ENCODE assay signal across 9 cellular contexts in genomic region chr11:64304032-64304315, GRCh38. TPM values are rescaled to one million over a fixed set of nuclear protein-coding genes. Genes with fewer than 3 reads are reported as not detected.
DNase-seq lines count a peak whose midpoint lies in the region; ATAC-seq and TF ChIP-seq lines count a peak whose summit lies in the region.
"Had no signal": no experiment of that assay in that cellular context is flagged by ENCODE, and none has a peak within 500 bp of the region (broad histone marks: within the 10 kb centered on the region; RNA-seq: fewer than 3 reads in every experiment).

No MANE protein-coding gene starts in this region.

- H3K27me3 ChIP-seq in heart right ventricle = peaks cover 0 to 31% (median 26%) of the 10 kb centered on the region in 7 donors
- H3K27me3 ChIP-seq in mononuclear cell (ENCODE audit: insufficient read depth, low read length) = peaks cover 23% of the 10 kb centered on the region
- H3K27me3 ChIP-seq in uterus = peaks cover 0 to 15% of the 10 kb centered on the region in 2 donors

- peak overlapping the region; percentile 99 for H3K4me3 Mint-ChIP-seq in MCF 10A (ENCODE audit: unreplicated experiment)

- peak overlapping the region; percentile 83 for H3K27ac Mint-ChIP-seq in MCF 10A (ENCODE audit: low read depth, unreplicated experiment)

- peaks cover 0 to 16% (median 0%) of the 10 kb centered on the region in 9 donors for H3K36me3 ChIP-seq in heart right ventricle
- H3K36me3 ChIP-seq in uterus = no peaks in the 10 kb centered on the region

- no peaks in the 10 kb centered on the region for H3K9me3 ChIP-seq in heart right ventricle
- no peaks in the 10 kb centered on the region for H3K9me3 ChIP-seq in mononuclear cell (ENCODE audit: low read depth, low read length)
- no peaks in the 10 kb centered on the region for H3K9me3 ChIP-seq in uterus

- no peak for ATAC-seq in heart right ventricle
- ATAC-seq in left ventricle myocardium superior = no peak
- no peak for ATAC-seq in GM18873 (IDR thresholded peaks at IDR 0.05; ENCODE audit: low FRiP score, unreplicated experiment)

- peak overlapping the region in 8 of 10 donors; percentile 54 to 93 (median 77) for H3K4me3 ChIP-seq in heart right ventricle
- peak overlapping the region; percentile 65 for H3K4me3 ChIP-seq in mononuclear cell (ENCODE audit: low read length)
- H3K4me3 ChIP-seq in uterus = peak overlapping the region in 1 of 2 donors; percentile 65

- no peak for DNase-seq in heart right ventricle
- no peak for DNase-seq in left ventricle myocardium superior
- DNase-seq in MCF 10A (ENCODE audit: unreplicated experiment) = no peak
- no peak for DNase-seq in uterus
- no peak for DNase-seq in RKO (ENCODE audit: low spot score)
- DNase-seq in NK-92 treated with Interleukin-12 subunit alpha and Interleukin-12 subunit beta, amount 100 ng/mL, for 24 hours (lab: John Stamatoyannopoulos, UW) = no peak

- peaks cover 18% of the 10 kb centered on the region for H3K4me1 Mint-ChIP-seq in MCF 10A (ENCODE audit: insufficient read depth, unreplicated experiment)

- BruUV-seq in MCF 10A (replicated peaks; lab: Mats Ljungman, UMichigan) = no TSS peak

- no peak for TF ChIP-seq CTCF in heart right ventricle (IDR thresholded peaks at IDR 0.05)
- TF ChIP-seq CTCF in MCF 10A (IDR thresholded peaks at IDR 0.05; ENCODE audit: unreplicated experiment) = no peak
- TF ChIP-seq CTCF in uterus (IDR thresholded peaks at IDR 0.05) = no peak

- H3K27me3 Mint-ChIP-seq in MCF 10A (ENCODE audit: insufficient read depth, unreplicated experiment) = no peaks in the 10 kb centered on the region

- CTCF ChIA-PET in MCF 10A (lab: Yijun Ruan, JAX) = interaction anchor here (0.5 to 5.1 kb wide), 22 partner anchors 9 to 183 kb away, joined by 3 to 96 read pairs (median 7); partner anchors contain the start of genes BAD, FERMT3, GPR137 and PLCB3

- peaks cover 25% of the 10 kb centered on the region for H3K36me3 Mint-ChIP-seq in MCF 10A (ENCODE audit: insufficient read depth, unreplicated experiment)

- H3K27ac ChIP-seq in heart right ventricle (peak overlapping the region in 9 of 10 donors; percentile 90 to 98 (median 96)), uterus (peak overlapping the region; percentile 80 to 92)

- intact Hi-C loops in heart right ventricle (cut with DNase I) (loop anchor here in 6 of 10 donors (2.0 to 5.0 kb wide), 7 partner anchors 19 to 102 kb away; partner anchors contain the start of genes BAD (in 2 of the 6), GPR137 (in 2 of the 6), PPP1R14B (in 2 of the 6) and FERMT3 (in 1 of the 6)), left ventricle myocardium superior (cut with micrococcal nuclease) (no loop called here), MCF 10A (cut with micrococcal nuclease) (loop anchor here (1.0 to 5.0 kb wide), 5 partner anchors 17 to 117 kb away; partner anchors contain the start of genes PPP1R14B and STIP1), uterus (cut with DNase I; ENCODE audit: low total_unique reads) (no loop called here)

- peaks cover 23 to 57% (median 49%) of the 10 kb centered on the region in 9 donors for H3K4me1 ChIP-seq in heart right ventricle
- H3K4me1 ChIP-seq in mononuclear cell (ENCODE audit: insufficient read depth, low read length) = peaks cover 54% of the 10 kb centered on the region
- H3K4me1 ChIP-seq in uterus = peaks cover 0 to 28% of the 10 kb centered on the region in 2 donors

- POLR2A ChIA-PET in MCF 10A (lab: Yijun Ruan, JAX) = interaction anchor here (0.6 to 5.8 kb wide), 20 partner anchors 13 to 610 kb away, joined by 3 to 107 read pairs (median 7); partner anchors contain the start of genes BAD, FKBP2, NUDT22 and PLCB3

- 59 to 63% methylated on average over 5 of the region's 5 CpGs for WGBS in heart right ventricle, 2 donors

- no peak for TF ChIP-seq POLR2A in uterus (IDR thresholded peaks at IDR 0.05)

- no peaks in the 10 kb centered on the region for H3K9me3 Mint-ChIP-seq in MCF 10A (ENCODE audit: unreplicated experiment)

RNA-seq across cellular contexts. Expression of gene ESRRA, which starts 1.4 kb away (rescaled TPM):
- total RNA-seq in heart right ventricle (100 to 1,000 TPM; 115 to 225 (median 132) TPM), left ventricle myocardium superior (256 TPM), MCF 10A (2022) (52.0 and 63.4 TPM in 2 replicates), mononuclear cell (8.5 TPM), uterus (10 to 100 TPM; 12.1 to 49.2 (median 17.5) TPM)
- 100 to 1,000 TPM; 180 TPM for polyA plus RNA-seq in heart right ventricle

RNA-seq across cellular contexts. Expression of gene CATSPERZ, which starts 3.8 kb away (rescaled TPM):
- not detected for total RNA-seq in heart right ventricle
- polyA plus RNA-seq in heart right ventricle = under 1 TPM in 1 of 2 donors, not detected in 1; 0.10 TPM
- total RNA-seq in left ventricle myocardium superior = not detected
- total RNA-seq in MCF 10A (2022) = 0.68 TPM in 1 of 2 replicates, not detected in the other
- not detected for total RNA-seq in mononuclear cell
- total RNA-seq in uterus = not detected
- total RNA-seq: progenitor cell of endocrine pancreas had no signal

RNA-seq across cellular contexts. Expression of gene KCNK4, which starts 12.9 kb away (rescaled TPM):
- total RNA-seq in heart right ventricle = not detected
- not detected for polyA plus RNA-seq in heart right ventricle
- total RNA-seq in left ventricle myocardium superior = not detected
- total RNA-seq in MCF 10A (2022) = not detected in 2 replicates
- not detected for total RNA-seq in mononuclear cell
- under 1 TPM in 2 of 4 donors, not detected in 2; 0.61 to 0.76 TPM for total RNA-seq in uterus

RNA-seq across cellular contexts. Expression of gene TRMT112, which starts 13.4 kb away (rescaled TPM):
- total RNA-seq in heart right ventricle (100 to 1,000 TPM in 2 of 10 donors, 10 to 100 TPM in 8; 68.7 to 121 (median 90.2) TPM), left ventricle myocardium superior (83.4 TPM), MCF 10A (2022) (284 and 354 TPM in 2 replicates), mononuclear cell (62.1 TPM), uterus (100 to 1,000 TPM; 200 to 462 (median 323) TPM)
- 100 to 1,000 TPM; 182 to 208 TPM for polyA plus RNA-seq in heart right ventricle

RNA-seq across cellular contexts. Expression of gene PRDX5, which starts 13.9 kb away (rescaled TPM):
- total RNA-seq in heart right ventricle (100 to 1,000 TPM; 264 to 395 (median 288) TPM), left ventricle myocardium superior (362 TPM), MCF 10A (2022) (274 and 302 TPM in 2 replicates), mononuclear cell (42.5 TPM), uterus (100 to 1,000 TPM in 3 of 4 donors, 10 to 100 TPM in 1; 97.1 to 156 (median 113) TPM)
- polyA plus RNA-seq in heart right ventricle = 100 to 1,000 TPM; 486 to 750 TPM

Comparison
In these comparisons a context has a peak if more than half of its experiments do, and no peak if none do; other contexts are left out.
1. intact Hi-C loops: an anchor here in heart right ventricle (2.0 to 5.0 kb wide) and MCF 10A (1.0 to 5.0 kb wide); none called in left ventricle myocardium superior and uterus.